In the genomic region with DNA sequence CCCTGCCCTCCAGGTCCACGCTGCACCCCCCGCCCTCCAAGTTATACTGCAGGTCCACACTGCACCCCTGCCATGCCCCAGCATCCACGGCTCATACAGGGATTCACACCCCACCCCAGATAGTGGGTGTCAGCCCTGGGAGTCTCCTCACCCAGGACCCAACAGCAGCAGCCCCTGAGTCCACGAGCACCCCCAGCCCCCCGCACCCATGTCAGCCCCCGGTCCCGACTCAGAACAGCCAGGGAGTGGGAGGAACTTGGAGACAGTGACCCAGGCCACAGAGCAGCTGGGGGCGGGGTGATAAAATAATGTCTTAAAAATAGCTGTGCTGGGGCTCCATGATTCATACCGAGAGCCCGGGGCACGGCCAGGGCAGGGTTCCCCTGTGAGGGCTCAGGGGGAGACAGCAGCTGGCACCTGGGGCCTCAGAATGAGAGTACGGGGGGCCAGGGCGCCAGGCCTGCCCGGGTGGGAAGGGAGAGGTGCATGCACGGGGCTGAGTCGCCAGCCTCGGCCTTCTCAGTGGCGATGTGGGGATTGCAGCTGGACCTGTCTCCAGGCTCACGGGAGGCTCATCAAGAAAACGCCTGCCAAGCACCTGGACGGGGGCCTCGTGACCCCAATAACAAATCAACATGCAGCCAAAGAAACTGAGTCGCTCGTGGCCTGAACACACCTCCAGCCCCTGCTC, we compare ENCODE assay signal across 8 cellular contexts. TPM values are rescaled to one million over a fixed set of nuclear protein-coding genes. Genes with fewer than 3 reads are reported as not detected.
DNase-seq lines count a peak whose midpoint lies in the region; ATAC-seq and TF ChIP-seq lines count a peak whose summit lies in the region.

No MANE protein-coding gene starts in this region.

- TF ChIP-seq POLR2A in GM19193 (IDR thresholded peaks at IDR 0.05; ENCODE audit: extremely low read depth, insufficient read depth, insufficient read length) (peak; percentile 46), stomach (IDR thresholded peaks at IDR 0.05) (no peak)

- TF ChIP-seq CTCF in stomach (IDR thresholded peaks at IDR 0.05): no peak

- no peaks in the 10 kb centered on the region for H3K9me3 ChIP-seq in stomach
- H3K9me3 ChIP-seq in effector memory CD4-positive, alpha-beta T cell (ENCODE audit: control insufficient read depth, low read length): no peaks in the 10 kb centered on the region

- peak; percentile 58 for ATAC-seq in HG03432 (IDR thresholded peaks at IDR 0.05; ENCODE audit: unreplicated experiment)
- no peak for ATAC-seq in left colon

- no peaks in the 10 kb centered on the region for H3K9me3 Mint-ChIP-seq in activated CD4-positive, alpha-beta memory T cell treated with anti-CD3 and anti-CD28 coated beads, Interleukin-2, amount 10 ng/mL, durations not matched to agents 7 days and 5 days

- CTCF ChIA-PET in activated CD4-positive, alpha-beta memory T cell treated with anti-CD3 and anti-CD28 coated beads, Interleukin-2, amount 10 ng/mL, durations not matched to agents 7 days and 5 days (lab: Charles Lee): no interaction called here

- H3K36me3 ChIP-seq in stomach: no peaks in the 10 kb centered on the region
- H3K36me3 ChIP-seq in effector memory CD4-positive, alpha-beta T cell (ENCODE audit: control insufficient read depth, insufficient read depth, low read length): no peaks in the 10 kb centered on the region

- intact Hi-C loops in left colon (cut with DNase I, micrococcal nuclease) (no loop called here), stomach (cut with DNase I; ENCODE audit: low total_unique reads) (no loop called here)

- DNase-seq in A172 (ENCODE audit: low spot score): peak; percentile 65
- DNase-seq in activated CD4-positive, alpha-beta memory T cell treated with anti-CD3 and anti-CD28 coated beads, Interleukin-2, amount 10 ng/mL, durations not matched to agents 7 days and 5 days: peak; percentile 73
- DNase-seq in left colon: peak; percentile 46 to 53
- peak; percentile 25 for DNase-seq in stomach
- no peak for DNase-seq in NCI-H2227 treated with DMSO at 0.1 percent for 48 hours (lab: John Stamatoyannopoulos, UW)
- DNase-seq in effector memory CD4-positive, alpha-beta T cell: no peak

- no peaks in the 10 kb centered on the region for H3K27me3 ChIP-seq in stomach
- H3K27me3 ChIP-seq in effector memory CD4-positive, alpha-beta T cell (replicated peaks; ENCODE audit: control insufficient read depth, insufficient read depth, low read length, poor library complexity, severe bottlenecking): no peaks in the 10 kb centered on the region

- peaks cover 51% of the 10 kb centered on the region for H3K4me1 Mint-ChIP-seq in activated CD4-positive, alpha-beta memory T cell treated with anti-CD3 and anti-CD28 coated beads, Interleukin-2, amount 10 ng/mL, durations not matched to agents 7 days and 5 days

- peaks cover 3 to 63% (median 36%) of the 10 kb centered on the region in 4 donors for H3K4me1 ChIP-seq in stomach
- peaks cover 31% of the 10 kb centered on the region for H3K4me1 ChIP-seq in effector memory CD4-positive, alpha-beta T cell (ENCODE audit: control insufficient read depth, insufficient read depth, low read length, poor library complexity, severe bottlenecking)

- peak overlapping the region in 2 of 5 donors; percentile 24 to 60 for H3K27ac ChIP-seq in stomach
- no peak overlapping the region for H3K27ac ChIP-seq in effector memory CD4-positive, alpha-beta T cell (ENCODE audit: insufficient read depth, low read length, poor library complexity, severe bottlenecking)

- peak overlapping the region; percentile 72 for H3K4me3 Mint-ChIP-seq in activated CD4-positive, alpha-beta memory T cell treated with anti-CD3 and anti-CD28 coated beads, Interleukin-2, amount 10 ng/mL, durations not matched to agents 7 days and 5 days

- peaks cover 20% of the 10 kb centered on the region for H3K27me3 Mint-ChIP-seq in activated CD4-positive, alpha-beta memory T cell treated with anti-CD3 and anti-CD28 coated beads, Interleukin-2, amount 10 ng/mL, durations not matched to agents 7 days and 5 days

- H3K4me3 ChIP-seq in stomach: no peak overlapping the region
- no peak overlapping the region for H3K4me3 ChIP-seq in effector memory CD4-positive, alpha-beta T cell (ENCODE audit: insufficient read depth, low read depth, low read length, poor library complexity, severe bottlenecking)

- 61 to 82% (median 77%) methylated on average over 9 to 24 of the region's 24 CpGs for WGBS in stomach, 5 donors

- H3K27ac Mint-ChIP-seq in activated CD4-positive, alpha-beta memory T cell treated with anti-CD3 and anti-CD28 coated beads, Interleukin-2, amount 10 ng/mL, durations not matched to agents 7 days and 5 days: peak overlapping the region; percentile 81

- POLR2A ChIA-PET in activated CD4-positive, alpha-beta memory T cell treated with anti-CD3 and anti-CD28 coated beads, Interleukin-2, amount 10 ng/mL, durations not matched to agents 7 days and 5 days (lab: Charles Lee): interaction anchor here (0.6 to 1.2 kb wide), 5 partner anchors 26 to 235 kb away, joined by 3 to 7 read pairs (median 3); partner anchors contain the start of genes ADAP1, COX19, SUN1 and ZFAND2A

- no peak for TF ChIP-seq EP300 in stomach (IDR thresholded peaks at IDR 0.05)

- H3K36me3 Mint-ChIP-seq in activated CD4-positive, alpha-beta memory T cell treated with anti-CD3 and anti-CD28 coated beads, Interleukin-2, amount 10 ng/mL, durations not matched to agents 7 days and 5 days (ENCODE audit: low read depth): peaks cover 5% of the 10 kb centered on the region

RNA-seq across cellular contexts. Expression of gene ADAP1, which starts 29.8 kb away (rescaled TPM):
- 33.3 and 46.8 TPM in 2 replicates for total RNA-seq in A172 (2014; rRNA removed; shearing (Covaris generic))
- 10 to 100 TPM; 11.1 to 13.0 TPM for total RNA-seq in activated CD4-positive, alpha-beta memory T cell treated with anti-CD3 and anti-CD28 coated beads, Interleukin-2, amount 10 ng/mL, durations not matched to agents 7 days and 5 days
- total RNA-seq in left colon (100 to 1,000 TPM; 147 to 166 TPM), stomach (100 to 1,000 TPM in 1 of 5 donors, 10 to 100 TPM in 2, 1 to 10 TPM in 2; 2.2 to 169 (median 18.5) TPM)
- polyA plus RNA-seq in stomach: 10 to 100 TPM; 16.0 to 30.5 (median 29.4) TPM

RNA-seq across cellular contexts. Expression of gene GET4, which starts 48.3 kb away (rescaled TPM):
- total RNA-seq in A172 (2014; rRNA removed; shearing (Covaris generic)): 55.3 and 56.3 TPM in 2 replicates
- total RNA-seq in activated CD4-positive, alpha-beta memory T cell treated with anti-CD3 and anti-CD28 coated beads, Interleukin-2, amount 10 ng/mL, durations not matched to agents 7 days and 5 days: 10 to 100 TPM; 32.6 to 38.2 TPM
- total RNA-seq in left colon (10 to 100 TPM; 45.1 to 46.0 TPM), stomach (100 to 1,000 TPM in 1 of 5 donors, 10 to 100 TPM in 4; 22.4 to 140 (median 40.1) TPM)
- 10 to 100 TPM; 34.4 to 53.2 (median 53.0) TPM for polyA plus RNA-seq in stomach

RNA-seq across cellular contexts. Expression of gene COX19, which starts 50.7 kb away (rescaled TPM):
- total RNA-seq in A172 (2014; rRNA removed; shearing (Covaris generic)): 5.2 and 8.8 TPM in 2 replicates
- total RNA-seq in activated CD4-positive, alpha-beta memory T cell treated with anti-CD3 and anti-CD28 coated beads, Interleukin-2, amount 10 ng/mL, durations not matched to agents 7 days and 5 days: 10 to 100 TPM; 17.4 to 18.2 TPM
- total RNA-seq in left colon: 10 to 100 TPM; 13.5 to 15.2 TPM
- 10 to 100 TPM in 3 of 5 donors, 1 to 10 TPM in 2; 2.3 to 26.6 (median 14.2) TPM for total RNA-seq in stomach
- polyA plus RNA-seq in stomach: 1 to 10 TPM; 3.9 to 6.5 (median 5.5) TPM

RNA-seq across cellular contexts. Expression of gene CYP2W1, which starts 58.3 kb away (rescaled TPM):
- total RNA-seq in A172 (2014; rRNA removed; shearing (Covaris generic)): not detected in 2 replicates
- not detected for total RNA-seq in activated CD4-positive, alpha-beta memory T cell treated with anti-CD3 and anti-CD28 coated beads, Interleukin-2, amount 10 ng/mL, durations not matched to agents 7 days and 5 days
- total RNA-seq in left colon (1 to 10 TPM; 1.2 to 3.6 TPM), stomach (1 to 10 TPM in 1 of 5 donors, not detected in 4; 7.0 TPM)
- under 1 TPM in 2 of 3 donors, not detected in 1; 0.31 to 0.65 TPM for polyA plus RNA-seq in stomach

Comparison
In these comparisons a context has a peak if more than half of its experiments do, and no peak if none do; other contexts are left out.
1. DNase-seq: peak in A172 (single experiment), activated CD4-positive, alpha-beta memory T cell treated with anti-CD3 and anti-CD28 coated beads, Interleukin-2, amount 10 ng/mL, durations not matched to agents 7 days and 5 days (single experiment), left colon (2 of 2) and stomach (single experiment); none in NCI-H2227 treated with DMSO at 0.1 percent for 48 hours (single experiment) and effector memory CD4-positive, alpha-beta T cell (0 of 3).